15 cellular contexts compared by ENCODE assay signal in the genomic region with DNA sequence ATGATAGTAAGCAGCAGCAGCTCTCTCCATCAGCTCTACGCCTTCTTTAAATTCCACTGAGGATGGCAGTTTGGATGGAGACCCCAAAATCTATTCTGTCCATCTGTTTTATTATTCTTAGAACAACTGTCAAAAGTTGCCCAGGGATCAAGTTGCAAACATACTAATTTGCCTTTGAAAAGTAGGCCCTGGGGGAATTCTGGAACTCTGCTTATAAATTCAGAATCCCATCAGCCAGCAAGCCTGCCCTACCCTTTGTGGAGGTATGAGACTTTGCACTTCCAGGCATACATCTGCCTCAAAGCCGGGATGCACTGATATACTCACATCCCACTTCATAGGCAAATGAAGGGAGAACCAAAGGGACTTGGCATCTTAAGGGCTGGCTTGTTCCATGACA.
A peak's percentile ranks its signal among the peaks of the same experiment; 100 is the strongest.
DNase-seq lines count a peak whose midpoint lies in the region; TF ChIP-seq lines count a peak whose summit lies in the region.
"Had no signal": no experiment of that assay in that cellular context is flagged by ENCODE, and none has a peak within 500 bp of the region (broad histone marks: within the 10 kb centered on the region; RNA-seq: fewer than 3 reads in every experiment).

No MANE protein-coding gene starts in this region.

- in situ Hi-C loops in HAP-1 (cut with MboI; ENCODE audit: low sequenced_read_pairs) = no loop called here

- H3K27ac ChIP-seq in A673 (ENCODE audit: low read depth, low read length, poor library complexity, severe bottlenecking) (no peak overlapping the region), VCaP (peak overlapping the region; percentile 37)

- H3K9me3 ChIP-seq in A673 (ENCODE audit: low read depth, low read length, poor library complexity, severe bottlenecking) (no peaks in the 10 kb centered on the region), HAP-1 (no peaks in the 10 kb centered on the region)

- no peak for TF ChIP-seq CTCF in A673 (conservative IDR thresholded peaks at IDR 0.05; ENCODE audit: low read depth, low read length)
- no peak for TF ChIP-seq CTCF in VCaP (conservative IDR thresholded peaks at IDR 0.05)

- H3K27ac Mint-ChIP-seq in activated CD4-positive, alpha-beta T cell treated with anti-CD3 and anti-CD28 coated beads, Interleukin-2, amount 10 ng/mL, durations not matched to agents 7 days and 5 days = no peak overlapping the region
- H3K27ac Mint-ChIP-seq: CD4-positive, alpha-beta T cell had no signal

- H3K4me3 ChIP-seq in A673 (ENCODE audit: low read depth, low read length, poor library complexity, severe bottlenecking) (no peak overlapping the region), HAP-1 (no peak overlapping the region)

- intact Hi-C loops in A673 (cut with micrococcal nuclease; ENCODE audit: unreplicated experiment) = no loop called here

- no TSS peak for BruUV-seq in A673 (replicated peaks; lab: Mats Ljungman, UMichigan)

- peaks cover 5% of the 10 kb centered on the region for H3K4me1 Mint-ChIP-seq in activated CD4-positive, alpha-beta T cell treated with anti-CD3 and anti-CD28 coated beads, Interleukin-2, amount 10 ng/mL, durations not matched to agents 7 days and 5 days

- CTCF ChIA-PET in A673 (lab: Charles Lee) = interaction anchor here (0.7 kb wide), 1 partner anchor 12 kb away, joined by 3 read pairs; no protein-coding TSS in a partner anchor
- CTCF ChIA-PET in activated CD4-positive, alpha-beta T cell treated with anti-CD3 and anti-CD28 coated beads, Interleukin-2, amount 10 ng/mL, durations not matched to agents 7 days and 5 days (lab: Charles Lee) = interaction anchor here (0.8 kb wide), 1 partner anchor 9 kb away, joined by 3 read pairs; no protein-coding TSS in a partner anchor

- H3K9me3 Mint-ChIP-seq in activated CD4-positive, alpha-beta T cell treated with anti-CD3 and anti-CD28 coated beads, Interleukin-2, amount 10 ng/mL, durations not matched to agents 7 days and 5 days = no peaks in the 10 kb centered on the region
- H3K9me3 Mint-ChIP-seq: CD4-positive, alpha-beta T cell had no signal

- no peaks in the 10 kb centered on the region for H3K36me3 ChIP-seq in A673 (ENCODE audit: insufficient read depth, low read length, poor library complexity, severe bottlenecking)
- no peaks in the 10 kb centered on the region for H3K36me3 ChIP-seq in HAP-1 (replicated peaks)

- H3K36me3 Mint-ChIP-seq in activated CD4-positive, alpha-beta T cell treated with anti-CD3 and anti-CD28 coated beads, Interleukin-2, amount 10 ng/mL, durations not matched to agents 7 days and 5 days (ENCODE audit: low read depth) = no peaks in the 10 kb centered on the region

- no peak overlapping the region for H3K4me3 Mint-ChIP-seq in activated CD4-positive, alpha-beta T cell treated with anti-CD3 and anti-CD28 coated beads, Interleukin-2, amount 10 ng/mL, durations not matched to agents 7 days and 5 days
- H3K4me3 Mint-ChIP-seq: CD4-positive, alpha-beta T cell had no signal

- H3K4me1 ChIP-seq in A673 (ENCODE audit: insufficient read depth, low read length, poor library complexity, severe bottlenecking) (peaks cover 46% of the 10 kb centered on the region), HAP-1 (peaks cover 22% of the 10 kb centered on the region)

- DNase-seq in A673 (ENCODE audit: low spot score) (peak; percentile 52), HAP-1 (ENCODE audit: low spot score in 2 of 2) (peak; percentile 68 to 69), NCI-H446 treated with DMSO at 0.1 percent for 48 hours (lab: John Stamatoyannopoulos, UW) (peak; percentile 83), NAMALWA (ENCODE audit: low spot score) (no peak), medulla oblongata (ENCODE audit: extremely low spot score) (no peak), cerebellar cortex (ENCODE audit: low spot score) (no peak)
- DNase-seq in activated CD4-positive, alpha-beta T cell treated with anti-CD3 and anti-CD28 coated beads, Interleukin-2, amount 10 ng/mL, durations not matched to agents 7 days and 5 days = no peak
- DNase-seq: Calu3; CD4-positive, alpha-beta T cell; GF-D8; GOT3; Kasumi-1; NCI-H1417 treated with DMSO at 0.1 percent for 48 hours; T-helper 2 cell had no signal

- H3K27me3 ChIP-seq in A673 (replicated peaks; ENCODE audit: insufficient read depth, low read depth, low read length, poor library complexity) = no peaks in the 10 kb centered on the region
- no peaks in the 10 kb centered on the region for H3K27me3 ChIP-seq in HAP-1 (ENCODE audit: low read depth)

- POLR2A ChIA-PET in A673 (lab: Charles Lee; ENCODE audit: low non-redundant PET) = no interaction called here
- POLR2A ChIA-PET in activated CD4-positive, alpha-beta T cell treated with anti-CD3 and anti-CD28 coated beads, Interleukin-2, amount 10 ng/mL, durations not matched to agents 7 days and 5 days (lab: Charles Lee) = no interaction called here

- H3K27me3 Mint-ChIP-seq in activated CD4-positive, alpha-beta T cell treated with anti-CD3 and anti-CD28 coated beads, Interleukin-2, amount 10 ng/mL, durations not matched to agents 7 days and 5 days = no peaks in the 10 kb centered on the region
- H3K27me3 Mint-ChIP-seq: CD4-positive, alpha-beta T cell had no signal

Comparison
In these comparisons a context has a peak if more than half of its experiments do, and no peak if none do; other contexts are left out.
1. DNase-seq: peak in A673 (single experiment), HAP-1 (2 of 2) and NCI-H446 treated with DMSO at 0.1 percent for 48 hours (single experiment); none in NAMALWA (single experiment), medulla oblongata (single experiment), cerebellar cortex (single experiment) and activated CD4-positive, alpha-beta T cell treated with anti-CD3 and anti-CD28 coated beads, Interleukin-2, amount 10 ng/mL, durations not matched to agents 7 days and 5 days (single experiment).